ENCODE assay signal across 20 cellular contexts in the genomic region with DNA sequence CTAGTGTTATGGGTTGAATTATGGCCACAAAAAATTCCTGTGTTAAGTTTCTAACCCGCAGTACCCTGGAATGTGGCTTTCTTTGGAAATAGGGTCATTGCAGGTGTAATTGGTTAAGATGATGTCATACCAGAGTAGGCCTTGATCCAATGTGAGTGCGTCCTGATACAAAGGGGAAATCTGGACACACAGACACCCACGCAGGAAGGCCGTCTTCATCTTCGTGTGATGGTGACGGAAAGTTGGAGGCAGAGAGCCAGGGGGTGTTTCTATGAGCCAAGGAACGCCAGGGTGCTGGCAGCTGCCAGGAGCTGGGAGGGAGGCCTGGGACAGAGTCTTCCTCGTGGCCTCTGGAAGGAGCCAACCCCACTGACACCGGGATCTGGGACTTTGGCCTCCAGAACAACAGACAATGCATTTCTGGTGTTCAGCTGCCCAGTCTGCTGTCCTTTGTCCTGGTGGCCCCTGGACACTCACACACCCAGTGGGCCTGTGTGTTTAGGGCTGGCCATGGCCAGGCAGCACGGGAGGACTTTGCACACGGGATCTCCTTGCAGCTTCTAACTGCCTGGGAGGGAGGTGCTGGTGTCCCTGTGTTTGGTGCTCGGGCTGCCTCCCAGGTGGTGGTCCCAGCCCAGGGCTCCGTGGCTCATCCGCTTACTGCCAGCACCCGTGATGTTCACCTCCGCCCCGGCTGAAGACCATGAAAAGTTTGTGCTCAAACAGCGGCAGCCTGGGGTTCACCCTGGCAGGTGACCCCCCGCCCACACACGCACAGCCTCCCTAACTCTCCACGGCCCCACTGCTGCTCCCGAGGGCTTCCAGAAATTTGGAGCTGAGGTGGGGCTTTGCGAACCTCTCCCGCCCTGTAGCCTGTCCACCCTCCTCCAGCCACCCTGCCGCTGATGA. TPM values are rescaled to one million over a fixed set of nuclear protein-coding genes. Genes with fewer than 3 reads are reported as not detected.
DNase-seq lines count a peak whose midpoint lies in the region; ATAC-seq, FAIRE-seq and TF ChIP-seq lines count a peak whose summit lies in the region.
"Had no signal": no experiment of that assay in that cellular context is flagged by ENCODE, and none has a peak within 500 bp of the region (broad histone marks: within the 10 kb centered on the region; RNA-seq: fewer than 3 reads in every experiment).

No MANE protein-coding gene starts in this region.

- H3K79me2 ChIP-seq in H9 (ENCODE audit: insufficient read depth, low read length): no peaks in the 10 kb centered on the region
- H3K79me2 ChIP-seq in H1 (ENCODE audit: control insufficient read depth in 1 of 2, insufficient read depth in 2 of 2, low read length in 2 of 2): no peaks in the 10 kb centered on the region

- no peak overlapping the region for H2BK15ac ChIP-seq in H9 (ENCODE audit: low read depth, low read length)
- no peak overlapping the region for H2BK15ac ChIP-seq in H1 (ENCODE audit: low read length)

- no peaks in the 10 kb centered on the region for H3K9me3 ChIP-seq in H9 (ENCODE audit: control insufficient read depth, low read depth, low read length)
- no peaks in the 10 kb centered on the region for H3K9me3 ChIP-seq in H1 (ENCODE audit: insufficient read depth in 2 of 2, low read depth in 1 of 2, low read length in 1 of 2)
- H3K9me3 ChIP-seq in sigmoid colon: no peaks in the 10 kb centered on the region
- H3K9me3 ChIP-seq: Peyer's patch had no signal

- H3K4ac ChIP-seq in H9 (ENCODE audit: low read depth, low read length): no peak overlapping the region
- no peak overlapping the region for H3K4ac ChIP-seq in H1 (replicated peaks; ENCODE audit: insufficient read length, low read depth, low read length)

- H3T11ph ChIP-seq in H9 (ENCODE audit: low read length): no peak overlapping the region

- no peaks in the 10 kb centered on the region for H3K36me3 Mint-ChIP-seq in H9 (ENCODE audit: insufficient read depth in 1 of 3, low read depth in 3 of 3)

- no peak for DNase-seq in H9
- DNase-seq in H1 (ENCODE audit: low read depth in 1 of 2, low spot score in 2 of 2): no peak
- DNase-seq in mucosa of gallbladder (ENCODE audit: low spot score): peak; percentile 19
- peak; percentile 83 for DNase-seq in sigmoid colon
- DNase-seq in SKM-1 (lab: John Stamatoyannopoulos, UW; ENCODE audit: unreplicated experiment): no peak
- no peak for DNase-seq in NCI-H1105 (lab: John Stamatoyannopoulos, UW)
- DNase-seq: C1 segment of cervical spinal cord, EL, Kasumi-1, MM.1S, NCI-H1092 treated with DMSO at 0.1 percent for 48 hours, NCI-H1694 treated with DMSO at 0.1 percent for 48 hours, NCI-H2107, NCI-H2227 treated with DMSO at 0.1 percent for 48 hours, NCI-H524, Peyer's patch, SHP77 had no signal

- H2BK120ac ChIP-seq in H9 (ENCODE audit: low read depth, low read length, poor library complexity, severe bottlenecking) (no peak overlapping the region), H1 (replicated peaks; ENCODE audit: low read depth, low read length) (no peak overlapping the region)

- intact Hi-C loops in sigmoid colon (cut with DNase I): loop anchor here (5.0 kb wide), 1 partner anchor 38 kb away; no protein-coding TSS in a partner anchor

- H3K36me3 ChIP-seq in H1 (ENCODE audit: control insufficient read depth in 2 of 4, insufficient read depth in 4 of 4, low read length in 3 of 4) (no peaks in the 10 kb centered on the region), sigmoid colon (no peaks in the 10 kb centered on the region)
- H3K36me3 ChIP-seq: Peyer's patch had no signal

- no peak overlapping the region for H3K27ac ChIP-seq in H9 (ENCODE audit: insufficient read length, low read depth, low read length)
- H3K27ac ChIP-seq in H1 (ENCODE audit: low read depth, low read length): no peak overlapping the region
- H3K27ac ChIP-seq in sigmoid colon: peak overlapping the region in 3 of 4 donors; percentile 10 to 53 (median 11)
- H3K27ac ChIP-seq: Peyer's patch had no signal

- H3K4me2 ChIP-seq in H9 (ENCODE audit: insufficient read depth, insufficient read length, low read length): no peak overlapping the region
- H3K4me2 ChIP-seq in H1 (ENCODE audit: insufficient read depth in 1 of 2, low read depth in 2 of 2, low read length in 2 of 2): no peak overlapping the region

- H3K9me3 Mint-ChIP-seq in H9: no peaks in the 10 kb centered on the region; a peak in 1 of 5 replicates

- TF ChIP-seq EP300 in H1 (IDR thresholded peaks at IDR 0.05; ENCODE audit: borderline replicate concordance in 1 of 2, low read depth in 2 of 2, low read length in 2 of 2) (no peak), sigmoid colon (IDR thresholded peaks at IDR 0.05) (no peak)

- H3K23ac ChIP-seq in H9 (ENCODE audit: insufficient read length, low read depth, low read length) (no peak overlapping the region), H1 (ENCODE audit: insufficient read length) (no peak overlapping the region)

- H2AK5ac ChIP-seq in H9 (ENCODE audit: insufficient read length, low read length) (no peak overlapping the region), H1 (ENCODE audit: low read depth, low read length) (no peak overlapping the region)

- H2AFZ ChIP-seq in H9 (ENCODE audit: low read length) (no peak overlapping the region), H1 (ENCODE audit: low read length) (no peak overlapping the region)

- no peak for TF ChIP-seq RAD21 in H1 (IDR thresholded peaks at IDR 0.05 in 1 of 2, conservative IDR thresholded peaks at IDR 0.05 in 1 of 2; ENCODE audit: low read depth in 2 of 2, low read length in 2 of 2)

- no peak for TF ChIP-seq POLR2A in H1 (IDR thresholded peaks at IDR 0.05; ENCODE audit: control extremely low read depth in 1 of 2, low read depth in 2 of 2, low read length in 2 of 2)
- TF ChIP-seq POLR2A in sigmoid colon (IDR thresholded peaks at IDR 0.05): no peak

- H3K4me1 Mint-ChIP-seq in H9: peaks cover 3 to 26% of the 10 kb centered on the region in 2 experiments

- H3K4me1 ChIP-seq in H9 (ENCODE audit: insufficient read depth, low read length) (no peaks in the 10 kb centered on the region), H1 (replicated peaks in 1 of 4; ENCODE audit: control insufficient read depth in 3 of 4, insufficient read depth in 4 of 4, low read length in 3 of 4) (peaks cover 0 to 7% (median 4%) of the 10 kb centered on the region in 4 experiments; a peak in 6 of 7 replicates), sigmoid colon (peaks cover 0 to 26% (median 17%) of the 10 kb centered on the region in 4 donors)
- H3K4me1 ChIP-seq: Peyer's patch had no signal

- CTCF ChIA-PET in H1 (lab: Charles Lee; ENCODE audit: partially characterized antibody): interaction anchor here (0.8 to 1.6 kb wide), 3 partner anchors 22 to 119 kb away, joined by 3 to 5 read pairs (median 4); no protein-coding TSS in a partner anchor

- H3K27me3 ChIP-seq in H9 (ENCODE audit: insufficient read depth, low read length) (no peaks in the 10 kb centered on the region), H1 (replicated peaks in 1 of 4; ENCODE audit: control insufficient read depth in 3 of 4, extremely low read depth in 1 of 4, insufficient read depth in 3 of 4, low read length in 3 of 4) (no peaks in the 10 kb centered on the region), sigmoid colon (no peaks in the 10 kb centered on the region)
- H3K27me3 ChIP-seq: Peyer's patch had no signal

- H3K56ac ChIP-seq in H9 (ENCODE audit: insufficient read length, low read depth, low read length) (no peak overlapping the region), H1 (replicated peaks; ENCODE audit: insufficient read length, low read depth, low read length) (no peak overlapping the region)

- POLR2A ChIA-PET in H1 (lab: Charles Lee; ENCODE audit: partially characterized antibody): no interaction called here

- no peak overlapping the region for H2BK12ac ChIP-seq in H9 (ENCODE audit: insufficient read length, low read depth, low read length)
- H2BK12ac ChIP-seq in H1 (ENCODE audit: low read depth, low read length): no peak overlapping the region

- H3K27me3 Mint-ChIP-seq in H9 (ENCODE audit: low read depth): peaks cover 2% of the 10 kb centered on the region; the same call in 1 of the 2 replicates

- H4K20me1 ChIP-seq in H9 (ENCODE audit: control insufficient read depth, insufficient read depth, insufficient read length): no peaks in the 10 kb centered on the region
- no peaks in the 10 kb centered on the region for H4K20me1 ChIP-seq in H1 (replicated peaks in 1 of 2; ENCODE audit: control insufficient read depth in 1 of 2, insufficient read depth in 2 of 2, low read length in 2 of 2)

- H3K9ac ChIP-seq in H9 (ENCODE audit: extremely low read depth, insufficient read length, low read length) (no peak overlapping the region), H1 (replicated peaks in 1 of 4; ENCODE audit: extremely low read depth in 1 of 4, low read depth in 3 of 4, low read length in 3 of 4) (no peak overlapping the region)

- H3K4me3 ChIP-seq in H1 (ENCODE audit: extremely low read depth in 1 of 4, insufficient read depth in 2 of 4, low read depth in 3 of 4, low read length in 4 of 4) (no peak overlapping the region), sigmoid colon (no peak overlapping the region)
- H3K4me3 ChIP-seq: Peyer's patch had no signal

- no peak overlapping the region for H4K8ac ChIP-seq in H9 (replicated peaks; ENCODE audit: insufficient read length, low read depth, low read length)
- H4K8ac ChIP-seq in H1 (ENCODE audit: extremely low read depth, insufficient read depth, low read length): no peak overlapping the region; the same call in 1 of the 2 replicates

- TF ChIP-seq CTCF in H9 (conservative IDR thresholded peaks at IDR 0.05) (no peak), H1 (IDR thresholded peaks at IDR 0.05; ENCODE audit: control extremely low read depth in 1 of 3, insufficient read depth in 1 of 3, low read depth in 1 of 3, low read length in 3 of 3) (no peak), sigmoid colon (IDR thresholded peaks at IDR 0.05) (no peak)

- no CpG with 5 or more reads among the region's 25 CpGs for WGBS in H9 (ENCODE audit: extremely low coverage, insufficient read length, low lambda C conversion rate)
- WGBS in H1 (ENCODE audit: extremely low coverage in 1 of 2, insufficient coverage in 1 of 2, insufficient read length in 1 of 2, insufficient replicate concordance in 2 of 2, low coverage in 1 of 2, low lambda C conversion rate in 2 of 2, missing lambda C conversion rate in 1 of 2), 2 experiments: 90% methylated on average over 25 of the region's 25 CpGs; no CpG with 5 or more reads in 1 of the 2 experiments
- 65 to 79% methylated on average over 25 of the region's 25 CpGs for WGBS in sigmoid colon, 2 donors

- H3K23me2 ChIP-seq in H9 (ENCODE audit: insufficient read length, low read depth, low read length, poor library complexity, severe bottlenecking) (no peaks in the 10 kb centered on the region), H1 (ENCODE audit: low read depth, low read length) (0 out of 2 replicates have a peak, but pooled peaks cover 1% of the 10 kb centered on the region)

- H2BK5ac ChIP-seq in H9 (ENCODE audit: insufficient read length, low read length) (no peak overlapping the region), H1 (ENCODE audit: low read depth, low read length) (no peak overlapping the region)

- no peak overlapping the region for H3K4me3 Mint-ChIP-seq in H9

- FAIRE-seq in H1 (lab: Jason Lieb, UNC): no peak
- FAIRE-seq: H54 had no signal

- peak overlapping the region in 2 of 3 experiments; percentile 30 to 55; a peak in 2 of 7 replicates for H3K27ac Mint-ChIP-seq in H9

- no peak overlapping the region for H3K18ac ChIP-seq in H9 (ENCODE audit: insufficient read length, low read depth, low read length)
- no peak overlapping the region for H3K18ac ChIP-seq in H1 (ENCODE audit: extremely low read depth, low read length)

- H2BK20ac ChIP-seq in H9 (ENCODE audit: low read depth, low read length, poor library complexity, severe bottlenecking) (no peak overlapping the region), H1 (ENCODE audit: low read length) (no peak overlapping the region)

- ATAC-seq in GM19395 (IDR thresholded peaks at IDR 0.05; ENCODE audit: unreplicated experiment): no peak

- H3K79me1 ChIP-seq in H9 (ENCODE audit: insufficient read depth, low read depth, low read length, poor library complexity, severe bottlenecking): no peaks in the 10 kb centered on the region
- H3K79me1 ChIP-seq in H1 (ENCODE audit: low read depth, low read length): no peaks in the 10 kb centered on the region

- no peak overlapping the region for H4K5ac ChIP-seq in H9 (ENCODE audit: insufficient read length, low read depth, low read length)
- no peak overlapping the region for H4K5ac ChIP-seq in H1 (ENCODE audit: insufficient read length, low read depth, low read length)

- H3K14ac ChIP-seq in H9 (ENCODE audit: insufficient read depth, low read length): no peak overlapping the region
- no peak overlapping the region for H3K14ac ChIP-seq in H1 (ENCODE audit: insufficient read length)

- H4K91ac ChIP-seq in H9 (ENCODE audit: insufficient read length, low read depth, low read length): no peak overlapping the region
- peak overlapping the region; percentile 26 for H4K91ac ChIP-seq in H1 (replicated peaks; ENCODE audit: insufficient read length, low read length)

RNA-seq across cellular contexts. Expression of gene GATA5, which starts 53.4 kb away (rescaled TPM):
- total RNA-seq in H9 (2021): 0.24 and 0.39 TPM in 2 replicates
- total RNA-seq in H1 (2021; fragmentation: NEBNext Ultra II Directional; extraction: Animal tissue kit (Norgen Biotek cat#: 25700)): 0.11 and 0.15 TPM in 2 replicates
- polyA plus RNA-seq in H1 (2011; rRNA removed): 0.08 TPM in 2 replicates
- 0.10 TPM for polyA plus RNA-seq in H1 (2011; cell fraction: cytosol; rRNA removed)
- polyA plus RNA-seq in H1 (2011; cell fraction: nucleus; rRNA removed): 0.14 TPM
- polyA plus RNA-seq in H1 (2012, experiment 1 of 2): 0.11 to 0.17 TPM (median 0.12 TPM) in 3 of 4 replicates, not detected in the other
- 0.12 TPM for polyA plus RNA-seq in H1 (2012, experiment 2 of 2)
- 0.08 TPM for polyA plus RNA-seq in H1 (2013, experiment 1 of 2)
- 0.07 TPM for polyA plus RNA-seq in H1 (2013, experiment 2 of 2)
- polyA minus RNA-seq in H1 (2011; rRNA and poly(A)+ RNA removed): 0.05 and 0.06 TPM in 2 replicates
- not detected for polyA minus RNA-seq in H1 (2011; cell fraction: cytosol; rRNA and poly(A)+ RNA removed)
- polyA minus RNA-seq in H1 (2011; cell fraction: nucleus; rRNA and poly(A)+ RNA removed): not detected
- total RNA-seq in mucosa of gallbladder: 8.7 TPM
- total RNA-seq in sigmoid colon: under 1 TPM in 1 of 4 donors, not detected in 3; 0.36 TPM
- under 1 TPM in 1 of 3 donors, not detected in 2; 0.03 TPM for polyA plus RNA-seq in sigmoid colon
- total RNA-seq: A673 had no signal

Comparison
In these comparisons a context has a peak if more than half of its experiments do, and no peak if none do; other contexts are left out.
1. DNase-seq: peak in mucosa of gallbladder (single experiment) and sigmoid colon (single experiment); none in H9 (single experiment), H1 (0 of 2), SKM-1 (single experiment) and NCI-H1105 (single experiment).
2. H3K27ac ChIP-seq: peak in sigmoid colon (3 of 4); none in H9 (single experiment) and H1 (single experiment).